ENCODE assay signal across 8 cellular contexts in the genomic region with DNA sequence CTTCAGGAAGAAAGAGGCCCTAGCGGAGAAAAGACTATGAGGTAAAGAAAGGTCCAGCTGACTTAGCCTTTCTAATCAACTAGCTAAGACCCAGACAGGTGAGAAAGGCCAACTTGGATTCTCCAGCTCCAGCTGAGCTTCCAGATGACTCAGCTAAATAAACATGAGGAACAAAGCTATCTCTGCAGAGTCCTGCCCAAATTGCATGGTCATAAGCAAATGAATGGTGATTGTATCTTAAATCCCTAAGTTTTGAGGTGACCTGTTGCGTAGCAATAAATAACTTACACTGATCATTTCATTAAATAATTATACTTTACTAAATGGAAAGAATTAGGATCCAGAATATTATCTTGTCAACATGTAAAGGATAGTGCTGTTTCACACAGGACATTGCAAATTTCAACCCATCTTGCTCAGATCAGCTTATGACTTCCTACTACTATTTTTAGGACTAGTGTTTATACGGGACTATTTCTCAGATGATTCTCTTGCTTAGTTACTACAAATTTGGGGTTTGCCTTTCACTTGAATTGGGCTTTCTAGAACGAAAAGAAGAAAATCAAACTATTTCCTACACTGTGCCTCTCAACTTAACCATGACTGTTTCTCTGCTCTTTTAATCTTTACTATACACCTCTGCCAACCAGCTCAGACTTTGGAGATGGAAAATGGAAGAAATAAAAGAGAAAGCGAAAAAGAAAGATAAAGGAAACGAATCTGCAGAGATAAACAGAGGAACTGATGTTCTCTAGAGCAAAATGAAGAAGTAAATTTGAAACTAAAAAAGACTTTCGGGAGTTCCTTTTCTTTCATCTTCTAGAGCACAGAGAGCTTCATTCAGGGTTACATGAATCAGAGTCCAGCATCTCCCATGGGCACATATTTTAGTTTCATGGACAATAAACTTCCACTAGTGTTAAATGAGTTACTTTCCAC. TPM values are rescaled to one million over a fixed set of nuclear protein-coding genes. Genes with fewer than 3 reads are reported as not detected.
A peak's percentile ranks its signal among the peaks of the same experiment; 100 is the strongest.
DNase-seq lines count a peak whose midpoint lies in the region; ATAC-seq and TF ChIP-seq lines count a peak whose summit lies in the region.

No MANE protein-coding gene starts in this region.

- H3K27ac Mint-ChIP-seq in GM23338, result peak overlapping the region; percentile 76; the same call in 1 of the 2 replicates
- H3K27ac Mint-ChIP-seq in central memory CD8-positive, alpha-beta T cell (ENCODE audit: low read depth), result no peak overlapping the region

- POLR2A ChIA-PET in GM10248 (lab: Yijun Ruan, JAX), result interaction anchor here (0.6 kb wide), 1 partner anchor 115 kb away, joined by 4 read pairs; no protein-coding TSS in a partner anchor

- intact Hi-C loops in ascending aorta (cut with DNase I), result no loop called here

- H3K27me3 Mint-ChIP-seq in GM23338 (ENCODE audit: insufficient read depth, low read depth, poor library complexity), result peaks cover 4% of the 10 kb centered on the region
- H3K27me3 Mint-ChIP-seq in central memory CD8-positive, alpha-beta T cell, result peaks cover 57% of the 10 kb centered on the region

- no peaks in the 10 kb centered on the region for H3K79me2 ChIP-seq in GM23338 (replicated peaks; ENCODE audit: insufficient read depth)
- H3K79me2 ChIP-seq in osteoblast (ENCODE audit: insufficient read depth, low read length), result no peaks in the 10 kb centered on the region

- peak; percentile 42; the same call in 2 of the 3 replicates for ATAC-seq in GM23338
- no peak for ATAC-seq in central memory CD8-positive, alpha-beta T cell (replicated peaks; ENCODE audit: extremely low read depth, poor library complexity, severe bottlenecking)

- peaks cover 5% of the 10 kb centered on the region for H3K9me3 Mint-ChIP-seq in GM23338
- H3K9me3 Mint-ChIP-seq in central memory CD8-positive, alpha-beta T cell, result no peaks in the 10 kb centered on the region

- H3K36me3 Mint-ChIP-seq in GM23338 (ENCODE audit: low read depth), result 0 out of 3 replicates have a peak, but pooled peaks cover 2% of the 10 kb centered on the region
- peaks cover 1% of the 10 kb centered on the region for H3K36me3 Mint-ChIP-seq in central memory CD8-positive, alpha-beta T cell (ENCODE audit: insufficient read depth)

- H3K9me3 ChIP-seq in osteoblast (ENCODE audit: low read depth, low read length) (no peaks in the 10 kb centered on the region), ascending aorta (no peaks in the 10 kb centered on the region)

- no peaks in the 10 kb centered on the region for H3F3A ChIP-seq in GM23338 (replicated peaks; ENCODE audit: low read depth)

- DNase-seq in GM10248 (ENCODE audit: extremely low spot score), result peak; percentile 54
- no peak for DNase-seq in GM23338 (ENCODE audit: low spot score)
- peak; percentile 19 for DNase-seq in NCI-H146 treated with DMSO at 0.1 percent for 48 hours (lab: John Stamatoyannopoulos, UW; ENCODE audit: unreplicated experiment)
- DNase-seq in central memory CD8-positive, alpha-beta T cell (ENCODE audit: low spot score in 2 of 2), result no peak
- peak; percentile 42 for DNase-seq in osteoblast (ENCODE audit: insufficient read length, low spot score, missing footprints)
- DNase-seq in ascending aorta (ENCODE audit: low spot score in 2 of 2), result no peak
- DNase-seq in nucleus accumbens (lab: John Stamatoyannopoulos, UW), result no peak
- DNase-seq in G401 (ENCODE audit: low spot score), result no peak

- H3K36me3 ChIP-seq in GM23338 (ENCODE audit: insufficient read depth) (no peaks in the 10 kb centered on the region), osteoblast (ENCODE audit: insufficient read depth, low read length) (no peaks in the 10 kb centered on the region), ascending aorta (no peaks in the 10 kb centered on the region)

- H3K27ac ChIP-seq in GM23338 (ENCODE audit: low read depth), result no peak overlapping the region
- H3K27ac ChIP-seq in osteoblast (ENCODE audit: low read depth, low read length), result peak overlapping the region; percentile 20
- no peak overlapping the region for H3K27ac ChIP-seq in ascending aorta

- CTCF ChIA-PET in GM10248 (lab: Yijun Ruan, JAX), result interaction anchor here (0.7 to 8.2 kb wide), 12 partner anchors 12 to 286 kb away, joined by 3 to 78 read pairs (median 3); no protein-coding TSS in a partner anchor

- in situ Hi-C loops in G401 (cut with HindIII; ENCODE audit: low sequenced_read_pairs), result no loop called here

- H3K27me3 ChIP-seq in GM23338 (ENCODE audit: insufficient read depth) (no peaks in the 10 kb centered on the region), osteoblast (ENCODE audit: insufficient read depth, low read length) (peaks cover 1% of the 10 kb centered on the region), ascending aorta (no peaks in the 10 kb centered on the region)

- no peak overlapping the region for H3K4me3 ChIP-seq in GM23338
- peak overlapping the region; percentile 29 for H3K4me3 ChIP-seq in osteoblast (ENCODE audit: insufficient read depth, low read length)
- H3K4me3 ChIP-seq in ascending aorta, result peak overlapping the region in 1 of 2 donors; percentile 12

- H3K4me1 Mint-ChIP-seq in GM23338, result peaks cover 22% of the 10 kb centered on the region
- H3K4me1 Mint-ChIP-seq in central memory CD8-positive, alpha-beta T cell, result peaks cover 16% of the 10 kb centered on the region

- H3K4me2 ChIP-seq in GM23338, result no peak overlapping the region
- peak overlapping the region; percentile 69 for H3K4me2 ChIP-seq in osteoblast (ENCODE audit: insufficient read depth, low read length)

- no peak for TF ChIP-seq CTCF in GM10248 (IDR thresholded peaks at IDR 0.05; ENCODE audit: control extremely low read depth, extremely low read depth, low read depth, missing control alignments)
- TF ChIP-seq CTCF in GM23338 (conservative IDR thresholded peaks at IDR 0.05; ENCODE audit: low read depth in 2 of 2), result no peak
- TF ChIP-seq CTCF in osteoblast (IDR thresholded peaks at IDR 0.05; ENCODE audit: extremely low read depth, low read depth, low read length), result no peak
- no peak for TF ChIP-seq CTCF in ascending aorta (IDR thresholded peaks at IDR 0.05)

- 0 out of 2 replicates have a peak, but pooled peaks cover 3% of the 10 kb centered on the region for H3K9me2 ChIP-seq in GM23338 (ENCODE audit: insufficient read depth)

- H3K4me1 ChIP-seq in GM23338 (ENCODE audit: insufficient read depth), result 0 out of 2 replicates have a peak, but pooled peaks cover 8% of the 10 kb centered on the region
- H3K4me1 ChIP-seq in osteoblast (ENCODE audit: insufficient read depth, low read length), result peaks cover 11% of the 10 kb centered on the region
- no peaks in the 10 kb centered on the region for H3K4me1 ChIP-seq in ascending aorta

- no peak overlapping the region for H3K4me3 Mint-ChIP-seq in GM23338
- H3K4me3 Mint-ChIP-seq in central memory CD8-positive, alpha-beta T cell, result peak overlapping the region; percentile 19

- H4K20me1 ChIP-seq in GM23338 (replicated peaks; ENCODE audit: insufficient read depth) (no peaks in the 10 kb centered on the region), osteoblast (ENCODE audit: insufficient read depth, low read length) (no peaks in the 10 kb centered on the region)

- H2AFZ ChIP-seq in GM23338 (peak overlapping the region; percentile 23), osteoblast (ENCODE audit: low read length) (peak overlapping the region; percentile 53)

TF ChIP-seq in GM23338, 12 proteins besides CTCF, POLR2A, EP300 and RAD21 (continues in another document):
- no peak for TF ChIP-seq STAT1 (IDR thresholded peaks at IDR 0.05; ENCODE audit: unreplicated experiment)

RNA-seq across cellular contexts. Expression of a gene that starts 6.6 kb away (rescaled TPM):
- not detected in 2 replicates for total RNA-seq in GM23338 (2014; rRNA removed; shearing (Covaris generic))
- polyA plus RNA-seq in GM23338 (2016; fragmentation: Nextera tagmentation; extraction: Ambion mirVana), result not detected in 2 replicates
- total RNA-seq in osteoblast, result not detected in 2 replicates
- not detected for total RNA-seq in ascending aorta
- not detected in 2 replicates for total RNA-seq in G401 (2014; rRNA removed; shearing (Covaris generic))

Comparison
In these comparisons a context has a peak if more than half of its experiments do, and no peak if none do; other contexts are left out.
1. DNase-seq: peak in GM10248 (single experiment), NCI-H146 treated with DMSO at 0.1 percent for 48 hours (single experiment) and osteoblast (single experiment); none in GM23338 (single experiment), central memory CD8-positive, alpha-beta T cell (0 of 2), ascending aorta (0 of 2), nucleus accumbens (0 of 56) and G401 (single experiment).